Comparison of ENCODE assay signal across 8 cellular contexts in the genomic region with DNA sequence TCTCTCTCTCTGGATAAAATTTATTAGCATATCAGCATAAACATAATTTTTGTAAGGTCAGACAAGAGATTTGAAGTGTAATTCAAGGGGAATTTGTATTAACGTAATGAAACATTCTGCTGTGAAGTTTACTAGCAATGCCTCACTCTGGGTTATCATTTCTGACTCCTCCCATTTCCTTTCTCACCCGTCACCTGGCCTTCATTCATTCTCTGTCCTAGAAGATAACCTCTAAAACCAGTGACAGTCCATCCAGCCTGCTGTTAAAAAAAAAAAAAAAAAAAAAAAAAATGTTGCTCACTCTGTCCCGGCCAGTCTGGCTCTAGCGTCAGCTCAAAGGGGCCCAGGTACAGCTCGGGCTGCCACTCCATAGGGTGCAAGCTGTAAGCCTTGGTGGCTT. TPM values are rescaled to one million over a fixed set of nuclear protein-coding genes. Genes with fewer than 3 reads are reported as not detected.
DNase-seq lines count a peak whose midpoint lies in the region; ATAC-seq and TF ChIP-seq lines count a peak whose summit lies in the region.

No MANE protein-coding gene starts in this region.

- DNase-seq in brain microvascular endothelial cell (no peak), endodermal cell (no peak), mucosa of gallbladder (ENCODE audit: low spot score) (no peak), HuH-7 (ENCODE audit: low spot score) (no peak)
- no peak for DNase-seq in stimulated activated effector memory CD8-positive, alpha-beta T cell treated with anti-CD3 and anti-CD28 coated beads, Interleukin-12 subunit alpha, Interleukin-12 subunit beta, amount 100 ng/mL, for 72 hours (ENCODE audit: low spot score in 2 of 2)

- WGBS in endodermal cell (ENCODE audit: insufficient coverage in 1 of 2, insufficient read length in 1 of 2), 2 experiments: 87 to 88% methylated on average over 1 to 5 of the region's 5 CpGs

- no peak overlapping the region for H3K9ac ChIP-seq in endodermal cell (ENCODE audit: extremely low read depth, low read length, poor library complexity, severe bottlenecking)

- ATAC-seq in GM19043 (IDR thresholded peaks at IDR 0.05; ENCODE audit: low read depth, unreplicated experiment) (peak; percentile 48), HG03342 (IDR thresholded peaks at IDR 0.05; ENCODE audit: unreplicated experiment) (peak; percentile 47)
- ATAC-seq in stimulated activated effector memory CD8-positive, alpha-beta T cell treated with anti-CD3 and anti-CD28 coated beads, Interleukin-12 subunit alpha, Interleukin-12 subunit beta, amount 100 ng/mL, for 72 hours: peak; percentile 59

- H3K9me3 Mint-ChIP-seq in stimulated activated effector memory CD8-positive, alpha-beta T cell treated with anti-CD3 and anti-CD28 coated beads, Interleukin-12 subunit alpha, Interleukin-12 subunit beta, amount 100 ng/mL, for 72 hours: no peaks in the 10 kb centered on the region
- peaks cover 2% of the 10 kb centered on the region for H3K9me3 Mint-ChIP-seq in endodermal cell

- TF ChIP-seq CTCF in brain microvascular endothelial cell (IDR thresholded peaks at IDR 0.05; ENCODE audit: low read depth, low read length, missing control alignments) (no peak), endodermal cell (conservative IDR thresholded peaks at IDR 0.05) (no peak)

- H3K27me3 ChIP-seq in ACC112 (ENCODE audit: insufficient read depth, low read length) (no peaks in the 10 kb centered on the region), brain microvascular endothelial cell (replicated peaks) (no peaks in the 10 kb centered on the region), endodermal cell (ENCODE audit: control insufficient read depth, insufficient read depth, low read length, poor library complexity, severe bottlenecking) (no peaks in the 10 kb centered on the region)

- peaks cover 10% of the 10 kb centered on the region for H3K36me3 Mint-ChIP-seq in stimulated activated effector memory CD8-positive, alpha-beta T cell treated with anti-CD3 and anti-CD28 coated beads, Interleukin-12 subunit alpha, Interleukin-12 subunit beta, amount 100 ng/mL, for 72 hours
- peaks cover 12% of the 10 kb centered on the region for H3K36me3 Mint-ChIP-seq in endodermal cell (ENCODE audit: low read depth)

- peak overlapping the region; percentile 98 for H3K27ac Mint-ChIP-seq in stimulated activated effector memory CD8-positive, alpha-beta T cell treated with anti-CD3 and anti-CD28 coated beads, Interleukin-12 subunit alpha, Interleukin-12 subunit beta, amount 100 ng/mL, for 72 hours
- no peak overlapping the region for H3K27ac Mint-ChIP-seq in endodermal cell

- peaks cover 8% of the 10 kb centered on the region for H3K79me2 ChIP-seq in ACC112 (ENCODE audit: control insufficient read depth, insufficient read depth, low read length, unreplicated experiment)

- H3K4me1 ChIP-seq in ACC112 (ENCODE audit: control insufficient read depth, insufficient read depth, low read length, unreplicated experiment): peaks cover 36% of the 10 kb centered on the region
- H3K4me1 ChIP-seq in endodermal cell (ENCODE audit: control insufficient read depth, insufficient read depth, low read length): no peaks in the 10 kb centered on the region

- H2AFZ ChIP-seq in ACC112 (ENCODE audit: low read length, unreplicated experiment): no peak overlapping the region

- H3K4me1 Mint-ChIP-seq in stimulated activated effector memory CD8-positive, alpha-beta T cell treated with anti-CD3 and anti-CD28 coated beads, Interleukin-12 subunit alpha, Interleukin-12 subunit beta, amount 100 ng/mL, for 72 hours: peaks cover 53% of the 10 kb centered on the region
- peaks cover 30% of the 10 kb centered on the region for H3K4me1 Mint-ChIP-seq in endodermal cell

- no peaks in the 10 kb centered on the region for H3K27me3 Mint-ChIP-seq in endodermal cell (ENCODE audit: insufficient read depth)

- H3K4me3 ChIP-seq in ACC112 (ENCODE audit: low read depth, low read length): no peak overlapping the region
- no peak overlapping the region for H3K4me3 ChIP-seq in brain microvascular endothelial cell (ENCODE audit: low read depth, low read length)
- H3K4me3 ChIP-seq in endodermal cell (ENCODE audit: low read length): no peak overlapping the region

- in situ Hi-C loops in brain microvascular endothelial cell (cut with HindIII; ENCODE audit: low pct_ligation_motif_present, low sequenced_read_pairs): no loop called here

- no peaks in the 10 kb centered on the region for H3K36me3 ChIP-seq in ACC112 (ENCODE audit: insufficient read depth, low read length)
- H3K36me3 ChIP-seq in brain microvascular endothelial cell (replicated peaks): peaks cover 7% of the 10 kb centered on the region
- no peaks in the 10 kb centered on the region for H3K36me3 ChIP-seq in endodermal cell (ENCODE audit: control insufficient read depth, insufficient read depth, low read length)

- H3K9me3 ChIP-seq in endodermal cell (ENCODE audit: control insufficient read depth, low read length): no peaks in the 10 kb centered on the region

- H3K27ac ChIP-seq in ACC112 (ENCODE audit: low read depth, low read length): peak overlapping the region; percentile 67
- peak overlapping the region; percentile 48 for H3K27ac ChIP-seq in brain microvascular endothelial cell
- no peak overlapping the region for H3K27ac ChIP-seq in endodermal cell (ENCODE audit: low read depth, low read length)

- peak overlapping the region; percentile 80 for H3K4me3 Mint-ChIP-seq in stimulated activated effector memory CD8-positive, alpha-beta T cell treated with anti-CD3 and anti-CD28 coated beads, Interleukin-12 subunit alpha, Interleukin-12 subunit beta, amount 100 ng/mL, for 72 hours
- no peak overlapping the region for H3K4me3 Mint-ChIP-seq in endodermal cell

RNA-seq across cellular contexts. Expression of a gene that starts 27.2 kb away (rescaled TPM):
- total RNA-seq in endodermal cell (10 to 100 TPM in 1 of 2 donors, 1 to 10 TPM in 1; 8.4 to 11.1 TPM), mucosa of gallbladder (18.8 TPM)
- 4.0 TPM for polyA plus RNA-seq in endodermal cell (2013, experiment 1 of 2)
- polyA plus RNA-seq in endodermal cell (2013, experiment 2 of 2): 6.3 TPM
